Comparison of ENCODE assay signal across 8 cellular contexts in genomic region chr9:91100878-91101450, GRCh38.
DNase-seq lines count a peak whose midpoint lies in the region; ATAC-seq and TF ChIP-seq lines count a peak whose summit lies in the region.

No MANE protein-coding gene starts in this region.

- no peak for TF ChIP-seq RAD21 in HCT116 (IDR thresholded peaks at IDR 0.05; ENCODE audit: low read depth)

- H3K79me2 ChIP-seq in HCT116 (ENCODE audit: insufficient read depth, low read length) = no peaks in the 10 kb centered on the region

- CTCF ChIA-PET in HCT116 (lab: Charles Lee) = interaction anchor here (1.2 kb wide), 1 partner anchor 325 kb away, joined by 3 read pairs; no protein-coding TSS in a partner anchor

- H3K4me1 ChIP-seq in HCT116 (ENCODE audit: control insufficient read depth in 1 of 2, insufficient read depth in 2 of 2, low read length in 2 of 2) = peaks cover 25 to 49% of the 10 kb centered on the region in 2 experiments
- peaks cover 10 to 43% (median 36%) of the 10 kb centered on the region in 9 donors for H3K4me1 ChIP-seq in heart right ventricle
- peaks cover 25 to 33% (median 30%) of the 10 kb centered on the region in 3 donors for H3K4me1 ChIP-seq in skeletal muscle tissue (ENCODE audit: control insufficient read depth in 3 of 3, insufficient read depth in 3 of 3, low read length in 3 of 3)

- no peak overlapping the region for H3K4me3 ChIP-seq in HCT116 (replicated peaks in 1 of 2; ENCODE audit: low read depth in 1 of 2, low read length in 2 of 2)
- H3K4me3 ChIP-seq in heart right ventricle = no peak overlapping the region
- peak overlapping the region in 1 of 3 donors; percentile 52 for H3K4me3 ChIP-seq in skeletal muscle tissue (ENCODE audit: low read length in 3 of 3)

- peak overlapping the region; percentile 61 for H3K4me2 ChIP-seq in HCT116 (ENCODE audit: low read length)

- POLR2A ChIA-PET in HCT116 (lab: Charles Lee) = interaction anchor here (1.2 kb wide), 1 partner anchor 12 kb away, joined by 3 read pairs; no protein-coding TSS in a partner anchor

- TF ChIP-seq POLR2A in HCT116 (IDR thresholded peaks at IDR 0.05; ENCODE audit: borderline replicate concordance, extremely low read depth, insufficient read depth, insufficient read length) = no peak

- H3K9ac ChIP-seq in HCT116 (ENCODE audit: low read length) (no peak overlapping the region), skeletal muscle tissue (ENCODE audit: low read depth in 1 of 3, low read length in 3 of 3) (peak overlapping the region; percentile 18 to 69 (median 68))

- no peak overlapping the region for H2AFZ ChIP-seq in HCT116 (ENCODE audit: low read depth, low read length, poor library complexity, severe bottlenecking)

- no peak for DNase-seq in HCT116 (ENCODE audit: low read depth, low spot score)
- peak; percentile 58 to 59 for DNase-seq in activated T-cell treated with anti-CD3 and anti-CD28 coated beads, Interleukin-2, amount 50 U/mL, for 48 hours
- peak; percentile 50 to 51 for DNase-seq in heart right ventricle
- DNase-seq in H4 (ENCODE audit: low spot score) = no peak
- no peak for DNase-seq in NCI-H2196 (lab: John Stamatoyannopoulos, UW; ENCODE audit: unreplicated experiment)
- no peak for DNase-seq in SK-N-DZ (ENCODE audit: low spot score)
- DNase-seq in AG08396 (ENCODE audit: low spot score) = no peak

- no peaks in the 10 kb centered on the region for H3K27me3 ChIP-seq in HCT116 (ENCODE audit: insufficient read depth, low read length)
- no peaks in the 10 kb centered on the region for H3K27me3 ChIP-seq in heart right ventricle
- H3K27me3 ChIP-seq in skeletal muscle tissue (ENCODE audit: control insufficient read depth in 3 of 3, insufficient read depth in 3 of 3, low read length in 3 of 3) = no peaks in the 10 kb centered on the region

- intact Hi-C loops in HCT116 (cut with micrococcal nuclease) = no loop called here
- intact Hi-C loops in heart right ventricle (cut with DNase I) = loop anchor here in 7 of 10 donors (2.0 to 10.0 kb wide), 5 partner anchors 54 to 320 kb away; no protein-coding TSS in a partner anchor

- peak; percentile 10; the same call in 1 of the 2 replicates for ATAC-seq in HCT116
- peak; percentile 26 to 72 (median 64) for ATAC-seq in heart right ventricle

- no peaks in the 10 kb centered on the region for H4K20me1 ChIP-seq in HCT116 (ENCODE audit: insufficient read depth)

- H3K9me3 ChIP-seq in HCT116 (ENCODE audit: control insufficient read depth in 1 of 2, insufficient read depth in 1 of 2, low read depth in 1 of 2, low read length in 2 of 2) (no peaks in the 10 kb centered on the region), heart right ventricle (no peaks in the 10 kb centered on the region), skeletal muscle tissue (ENCODE audit: control insufficient read depth in 3 of 3, low read length in 3 of 3) (no peaks in the 10 kb centered on the region)

- H3K36me3 ChIP-seq in HCT116 (ENCODE audit: control insufficient read depth in 1 of 2, insufficient read depth in 2 of 2, low read length in 2 of 2) (no peaks in the 10 kb centered on the region), heart right ventricle (no peaks in the 10 kb centered on the region), skeletal muscle tissue (ENCODE audit: control insufficient read depth in 3 of 3, insufficient read depth in 3 of 3, low read length in 3 of 3) (no peaks in the 10 kb centered on the region)

- BruUV-seq in HCT116 (replicated peaks; lab: Mats Ljungman, UMichigan) = no TSS peak

- WGBS in heart right ventricle, 2 donors = 36 to 39% methylated on average over 6 of the region's 6 CpGs

- RAD21 ChIA-PET in HCT116 (lab: Charles Lee; ENCODE audit: low non-redundant PET in 1 of 2, low total read pairs in 2 of 2, uncharacterized antibody in 2 of 2, unreplicated experiment in 2 of 2) = interaction anchor here in 1 of 2 experiments (1.2 kb wide), 1 partner anchor 90 kb away, joined by 6 read pairs; no protein-coding TSS in a partner anchor

- H3K27ac ChIP-seq in HCT116 (ENCODE audit: low read depth, low read length) (peak overlapping the region; percentile 45), heart right ventricle (peak overlapping the region; percentile 50 to 89 (median 83)), skeletal muscle tissue (ENCODE audit: low read depth, low read length) (peak overlapping the region; percentile 91)

- H3K9me2 ChIP-seq in HCT116 (ENCODE audit: insufficient read depth) = no peaks in the 10 kb centered on the region

- TF ChIP-seq CTCF in HCT116 (IDR thresholded peaks at IDR 0.05 in 2 of 3, conservative IDR thresholded peaks at IDR 0.05 in 1 of 3; ENCODE audit: borderline replicate concordance in 1 of 3, insufficient read depth in 1 of 3, low read depth in 2 of 3, low read length in 2 of 3) (no peak), heart right ventricle (IDR thresholded peaks at IDR 0.05) (no peak)

TF ChIP-seq in HCT116, 20 proteins besides CTCF, POLR2A, EP300 and RAD21:
- TF ChIP-seq MAX (IDR thresholded peaks at IDR 0.05) (no peak), JUND (IDR thresholded peaks at IDR 0.05) (no peak), EZH2 (IDR thresholded peaks at IDR 0.05) (no peak), SIN3A (IDR thresholded peaks at IDR 0.05; ENCODE audit: low read depth) (no peak), EZH2phosphoT487 (IDR thresholded peaks at IDR 0.05; ENCODE audit: borderline replicate concordance) (no peak), ELF1 (IDR thresholded peaks at IDR 0.05; ENCODE audit: borderline replicate concordance, low read depth) (no peak), CEBPB (IDR thresholded peaks at IDR 0.05; ENCODE audit: low read depth) (no peak; the same call in 1 of the 2 replicates), SRF (IDR thresholded peaks at IDR 0.05; ENCODE audit: low read depth) (no peak), CBX3 (IDR thresholded peaks at IDR 0.05; ENCODE audit: low read depth) (no peak), SP1 (IDR thresholded peaks at IDR 0.05; ENCODE audit: low read depth) (no peak), YY1 (IDR thresholded peaks at IDR 0.05; ENCODE audit: extremely low read depth, insufficient replicate concordance, low read depth, low read length) (no peak), FOSL1 (IDR thresholded peaks at IDR 0.05; ENCODE audit: low read depth) (no peak), TCF7L2 (IDR thresholded peaks at IDR 0.05; ENCODE audit: borderline replicate concordance, extremely low read depth, insufficient read depth, insufficient read length) (no peak), ZFX (IDR thresholded peaks at IDR 0.05) (no peak), EGR1 (IDR thresholded peaks at IDR 0.05; ENCODE audit: low read depth) (no peak)
TF ChIP-seq in HCT116: peak in this region for 0.

Comparison
In these comparisons a context has a peak if more than half of its experiments do, and no peak if none do; other contexts are left out.
1. DNase-seq: peak in activated T-cell treated with anti-CD3 and anti-CD28 coated beads, Interleukin-2, amount 50 U/mL, for 48 hours (2 of 2) and heart right ventricle (2 of 2); none in HCT116 (single experiment), H4 (single experiment), NCI-H2196 (single experiment), SK-N-DZ (single experiment) and AG08396 (single experiment).
2. Peak in every context shown above with its lines, with median percentiles within 50 percentile points of each other: H3K27ac ChIP-seq.